Comparison of ENCODE assay signal across 7 cellular contexts in genomic region chr12:42440608-42441007, GRCh38.
"Had no signal": no experiment of that assay in that cellular context is flagged by ENCODE, and none has a peak within 500 bp of the region (broad histone marks: within the 10 kb centered on the region; RNA-seq: fewer than 3 reads in every experiment).

No MANE protein-coding gene starts in this region.

- H3K27ac ChIP-seq: GM23248, HL-60 had no signal

- DNase-seq: GM23248, GOT3, H7, HCEC 1CT had no signal

- H3K4me3 Mint-ChIP-seq: IgD-negative memory B cell had no signal

- H2AFZ ChIP-seq: GM23248 had no signal

- FAIRE-seq: HepG2 had no signal

- H3K9ac ChIP-seq: GM23248 had no signal

- ATAC-seq: HepG2 had no signal

- H3K4me3 ChIP-seq: GM23248 had no signal
